In the genomic region with DNA sequence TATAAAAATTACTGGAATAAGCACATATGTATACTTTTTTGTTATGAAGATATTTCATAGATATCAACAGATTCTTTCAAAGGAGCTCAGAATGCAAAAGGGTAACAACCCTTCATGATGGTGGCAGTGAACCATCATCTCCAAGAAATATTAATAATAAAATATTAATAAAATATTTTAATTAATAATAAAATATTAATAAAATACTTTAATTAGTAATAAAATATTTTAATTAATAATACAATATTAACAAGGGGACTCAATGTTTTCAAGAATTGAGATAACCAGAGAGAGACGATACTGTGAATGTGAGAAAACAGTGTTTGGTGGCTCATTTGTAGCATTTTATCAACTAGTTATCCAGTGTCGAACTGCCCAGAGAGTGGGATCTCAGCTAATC, we compare ENCODE assay signal across 18 cellular contexts.
"Had no signal": no experiment of that assay in that cellular context is flagged by ENCODE, and none has a peak within 500 bp of the region (broad histone marks: within the 10 kb centered on the region; RNA-seq: fewer than 3 reads in every experiment).

No MANE protein-coding gene starts in this region.

- H3K36me3 Mint-ChIP-seq: activated naive CD8-positive, alpha-beta T cell treated with anti-CD3 and anti-CD28 coated beads, Interleukin-2, amount 10 ng/mL, durations not matched to agents 7 days and 5 days; immature natural killer cell; naive thymus-derived CD8-positive, alpha-beta T cell; stimulated activated memory B cell treated with anti-CD40 and anti-IgM and Interleukin-4, amounts not matched to agents 10 μg/mL and 1 μg/mL and 100 μg/mL, for 72 hours had no signal

- H3K27me3 ChIP-seq: body of pancreas, ovary, spleen, testis, upper lobe of left lung had no signal

- H3K9me3 Mint-ChIP-seq: naive thymus-derived CD8-positive, alpha-beta T cell; stimulated activated memory B cell treated with anti-CD40 and anti-IgM and Interleukin-4, amounts not matched to agents 10 μg/mL and 1 μg/mL and 100 μg/mL, for 72 hours had no signal

- H3K4me3 ChIP-seq: body of pancreas, coronary artery, ovary, spleen, testis, upper lobe of left lung had no signal

- H3K27me3 Mint-ChIP-seq: activated naive CD8-positive, alpha-beta T cell treated with anti-CD3 and anti-CD28 coated beads, Interleukin-2, amount 10 ng/mL, durations not matched to agents 7 days and 5 days; naive thymus-derived CD8-positive, alpha-beta T cell had no signal

- H3K4me1 ChIP-seq: spleen, testis, upper lobe of left lung had no signal

- H3K4me1 Mint-ChIP-seq: immature natural killer cell; stimulated activated memory B cell treated with anti-CD40 and anti-IgM and Interleukin-4, amounts not matched to agents 10 μg/mL and 1 μg/mL and 100 μg/mL, for 72 hours had no signal

- DNase-seq: activated CD4-positive, alpha-beta T cell treated with anti-CD3 and anti-CD28 coated beads, Interleukin-2, amount 50 U/mL, for 48 hours; activated naive CD8-positive, alpha-beta T cell treated with anti-CD3 and anti-CD28 coated beads, Interleukin-2, amount 10 ng/mL, durations not matched to agents 7 days and 5 days; amygdala; body of pancreas; central memory CD4-positive, alpha-beta T cell; immature natural killer cell; mesendoderm; naive thymus-derived CD8-positive, alpha-beta T cell; ovary; spleen; stimulated activated CD4-positive, alpha-beta T cell treated with anti-CD3 and anti-CD28 coated beads, Interleukin-4, amount 100 ng/mL, for 4 hours; testis; upper lobe of left lung; WERI-Rb-1 had no signal

- ATAC-seq: body of pancreas; naive thymus-derived CD8-positive, alpha-beta T cell; sciatic nerve had no signal

- H3K27ac Mint-ChIP-seq: activated CD4-positive, alpha-beta T cell treated with anti-CD3 and anti-CD28 coated beads for 36 hours; activated naive CD8-positive, alpha-beta T cell treated with anti-CD3 and anti-CD28 coated beads, Interleukin-2, amount 10 ng/mL, durations not matched to agents 7 days and 5 days; immature natural killer cell; naive thymus-derived CD8-positive, alpha-beta T cell; stimulated activated memory B cell treated with anti-CD40 and anti-IgM and Interleukin-4, amounts not matched to agents 10 μg/mL and 1 μg/mL and 100 μg/mL, for 72 hours had no signal

- H3K4me3 Mint-ChIP-seq: activated CD4-positive, alpha-beta T cell treated with anti-CD3 and anti-CD28 coated beads for 36 hours; activated naive CD8-positive, alpha-beta T cell treated with anti-CD3 and anti-CD28 coated beads, Interleukin-2, amount 10 ng/mL, durations not matched to agents 7 days and 5 days; immature natural killer cell; naive thymus-derived CD8-positive, alpha-beta T cell; stimulated activated memory B cell treated with anti-CD40 and anti-IgM and Interleukin-4, amounts not matched to agents 10 μg/mL and 1 μg/mL and 100 μg/mL, for 72 hours had no signal

- H3K27ac ChIP-seq: body of pancreas, coronary artery, ovary, spleen, testis, upper lobe of left lung, WERI-Rb-1 had no signal

- H3K36me3 ChIP-seq: ovary, spleen, upper lobe of left lung, WERI-Rb-1 had no signal

- H3K9me3 ChIP-seq: body of pancreas, ovary, spleen, testis, upper lobe of left lung had no signal
